Comparison of ENCODE assay signal across 1 cellular context in genomic region chr20:21302645-21303060, GRCh38.
TF ChIP-seq lines count a peak whose summit lies in the region.

No MANE protein-coding gene starts in this region.

TF ChIP-seq in GM23338, 12 proteins besides CTCF, POLR2A, EP300 and RAD21 (continued from another document):
- TF ChIP-seq, protein P1, sequence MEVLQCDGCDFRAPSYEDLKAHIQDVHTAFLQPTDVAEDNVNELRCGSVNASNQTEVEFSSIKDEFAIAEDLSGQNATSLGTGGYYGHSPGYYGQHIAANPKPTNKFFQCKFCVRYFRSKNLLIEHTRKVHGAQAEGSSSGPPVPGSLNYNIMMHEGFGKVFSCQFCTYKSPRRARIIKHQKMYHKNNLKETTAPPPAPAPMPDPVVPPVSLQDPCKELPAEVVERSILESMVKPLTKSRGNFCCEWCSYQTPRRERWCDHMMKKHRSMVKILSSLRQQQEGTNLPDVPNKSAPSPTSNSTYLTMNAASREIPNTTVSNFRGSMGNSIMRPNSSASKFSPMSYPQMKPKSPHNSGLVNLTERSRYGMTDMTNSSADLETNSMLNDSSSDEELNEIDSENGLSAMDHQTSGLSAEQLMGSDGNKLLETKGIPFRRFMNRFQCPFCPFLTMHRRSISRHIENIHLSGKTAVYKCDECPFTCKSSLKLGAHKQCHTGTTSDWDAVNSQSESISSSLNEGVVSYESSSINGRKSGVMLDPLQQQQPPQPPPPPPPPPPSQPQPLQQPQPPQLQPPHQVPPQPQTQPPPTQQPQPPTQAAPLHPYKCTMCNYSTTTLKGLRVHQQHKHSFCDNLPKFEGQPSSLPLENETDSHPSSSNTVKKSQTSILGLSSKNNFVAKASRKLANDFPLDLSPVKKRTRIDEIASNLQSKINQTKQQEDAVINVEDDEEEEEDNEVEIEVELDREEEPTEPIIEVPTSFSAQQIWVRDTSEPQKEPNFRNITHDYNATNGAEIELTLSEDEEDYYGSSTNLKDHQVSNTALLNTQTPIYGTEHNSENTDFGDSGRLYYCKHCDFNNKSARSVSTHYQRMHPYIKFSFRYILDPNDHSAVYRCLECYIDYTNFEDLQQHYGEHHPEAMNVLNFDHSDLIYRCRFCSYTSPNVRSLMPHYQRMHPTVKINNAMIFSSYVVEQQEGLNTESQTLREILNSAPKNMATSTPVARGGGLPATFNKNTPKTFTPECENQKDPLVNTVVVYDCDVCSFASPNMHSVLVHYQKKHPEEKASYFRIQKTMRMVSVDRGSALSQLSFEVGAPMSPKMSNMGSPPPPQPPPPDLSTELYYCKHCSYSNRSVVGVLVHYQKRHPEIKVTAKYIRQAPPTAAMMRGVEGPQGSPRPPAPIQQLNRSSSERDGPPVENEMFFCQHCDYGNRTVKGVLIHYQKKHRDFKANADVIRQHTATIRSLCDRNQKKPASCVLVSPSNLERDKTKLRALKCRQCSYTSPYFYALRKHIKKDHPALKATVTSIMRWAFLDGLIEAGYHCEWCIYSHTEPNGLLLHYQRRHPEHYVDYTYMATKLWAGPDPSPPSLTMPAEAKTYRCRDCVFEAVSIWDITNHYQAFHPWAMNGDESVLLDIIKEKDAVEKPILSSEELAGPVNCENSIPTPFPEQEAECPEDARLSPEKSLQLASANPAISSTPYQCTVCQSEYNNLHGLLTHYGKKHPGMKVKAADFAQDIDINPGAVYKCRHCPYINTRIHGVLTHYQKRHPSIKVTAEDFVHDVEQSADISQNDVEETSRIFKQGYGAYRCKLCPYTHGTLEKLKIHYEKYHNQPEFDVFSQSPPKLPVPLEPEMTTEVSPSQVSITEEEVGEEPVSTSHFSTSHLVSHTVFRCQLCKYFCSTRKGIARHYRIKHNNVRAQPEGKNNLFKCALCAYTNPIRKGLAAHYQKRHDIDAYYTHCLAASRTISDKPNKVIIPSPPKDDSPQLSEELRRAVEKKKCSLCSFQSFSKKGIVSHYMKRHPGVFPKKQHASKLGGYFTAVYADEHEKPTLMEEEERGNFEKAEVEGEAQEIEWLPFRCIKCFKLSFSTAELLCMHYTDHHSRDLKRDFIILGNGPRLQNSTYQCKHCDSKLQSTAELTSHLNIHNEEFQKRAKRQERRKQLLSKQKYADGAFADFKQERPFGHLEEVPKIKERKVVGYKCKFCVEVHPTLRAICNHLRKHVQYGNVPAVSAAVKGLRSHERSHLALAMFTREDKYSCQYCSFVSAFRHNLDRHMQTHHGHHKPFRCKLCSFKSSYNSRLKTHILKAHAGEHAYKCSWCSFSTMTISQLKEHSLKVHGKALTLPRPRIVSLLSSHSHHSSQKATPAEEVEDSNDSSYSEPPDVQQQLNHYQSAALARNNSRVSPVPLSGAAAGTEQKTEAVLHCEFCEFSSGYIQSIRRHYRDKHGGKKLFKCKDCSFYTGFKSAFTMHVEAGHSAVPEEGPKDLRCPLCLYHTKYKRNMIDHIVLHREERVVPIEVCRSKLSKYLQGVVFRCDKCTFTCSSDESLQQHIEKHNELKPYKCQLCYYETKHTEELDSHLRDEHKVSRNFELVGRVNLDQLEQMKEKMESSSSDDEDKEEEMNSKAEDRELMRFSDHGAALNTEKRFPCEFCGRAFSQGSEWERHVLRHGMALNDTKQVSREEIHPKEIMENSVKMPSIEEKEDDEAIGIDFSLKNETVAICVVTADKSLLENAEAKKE (CRISPR knock-in tag; IDR thresholded peaks at IDR 0.05) = no peak
- no peak for TF ChIP-seq STAT1 (IDR thresholded peaks at IDR 0.05; ENCODE audit: unreplicated experiment)
- TF ChIP-seq EZH2 (IDR thresholded peaks at IDR 0.05; ENCODE audit: low read depth, unreplicated experiment) = no peak
- TF ChIP-seq POLR2AphosphoS5 (IDR thresholded peaks at IDR 0.05; ENCODE audit: low read depth) = no peak
- TF ChIP-seq JUNB (IDR thresholded peaks at IDR 0.05; ENCODE audit: unreplicated experiment) = no peak
- TF ChIP-seq ZNF331 (CRISPR knock-in tag; IDR thresholded peaks at IDR 0.05; ENCODE audit: low read depth) = no peak
- TF ChIP-seq, protein P2, sequence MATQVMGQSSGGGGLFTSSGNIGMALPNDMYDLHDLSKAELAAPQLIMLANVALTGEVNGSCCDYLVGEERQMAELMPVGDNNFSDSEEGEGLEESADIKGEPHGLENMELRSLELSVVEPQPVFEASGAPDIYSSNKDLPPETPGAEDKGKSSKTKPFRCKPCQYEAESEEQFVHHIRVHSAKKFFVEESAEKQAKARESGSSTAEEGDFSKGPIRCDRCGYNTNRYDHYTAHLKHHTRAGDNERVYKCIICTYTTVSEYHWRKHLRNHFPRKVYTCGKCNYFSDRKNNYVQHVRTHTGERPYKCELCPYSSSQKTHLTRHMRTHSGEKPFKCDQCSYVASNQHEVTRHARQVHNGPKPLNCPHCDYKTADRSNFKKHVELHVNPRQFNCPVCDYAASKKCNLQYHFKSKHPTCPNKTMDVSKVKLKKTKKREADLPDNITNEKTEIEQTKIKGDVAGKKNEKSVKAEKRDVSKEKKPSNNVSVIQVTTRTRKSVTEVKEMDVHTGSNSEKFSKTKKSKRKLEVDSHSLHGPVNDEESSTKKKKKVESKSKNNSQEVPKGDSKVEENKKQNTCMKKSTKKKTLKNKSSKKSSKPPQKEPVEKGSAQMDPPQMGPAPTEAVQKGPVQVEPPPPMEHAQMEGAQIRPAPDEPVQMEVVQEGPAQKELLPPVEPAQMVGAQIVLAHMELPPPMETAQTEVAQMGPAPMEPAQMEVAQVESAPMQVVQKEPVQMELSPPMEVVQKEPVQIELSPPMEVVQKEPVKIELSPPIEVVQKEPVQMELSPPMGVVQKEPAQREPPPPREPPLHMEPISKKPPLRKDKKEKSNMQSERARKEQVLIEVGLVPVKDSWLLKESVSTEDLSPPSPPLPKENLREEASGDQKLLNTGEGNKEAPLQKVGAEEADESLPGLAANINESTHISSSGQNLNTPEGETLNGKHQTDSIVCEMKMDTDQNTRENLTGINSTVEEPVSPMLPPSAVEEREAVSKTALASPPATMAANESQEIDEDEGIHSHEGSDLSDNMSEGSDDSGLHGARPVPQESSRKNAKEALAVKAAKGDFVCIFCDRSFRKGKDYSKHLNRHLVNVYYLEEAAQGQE (IDR thresholded peaks at IDR 0.05; ENCODE audit: unreplicated experiment) = no peak
TF ChIP-seq in GM23338: peak in this region for 0.
